ENCODE assay signal across 11 cellular contexts in genomic region chr2:28394997-28395333, GRCh38. TPM values are rescaled to one million over a fixed set of nuclear protein-coding genes. Genes with fewer than 3 reads are reported as not detected.
DNase-seq lines count a peak whose midpoint lies in the region; ATAC-seq and TF ChIP-seq lines count a peak whose summit lies in the region.
"Had no signal": no experiment of that assay in that cellular context is flagged by ENCODE, and none has a peak within 500 bp of the region (broad histone marks: within the 10 kb centered on the region; RNA-seq: fewer than 3 reads in every experiment).

No MANE protein-coding gene starts in this region.

- 2 to 8% (median 5%) methylated on average over 7 of the region's 7 CpGs for WGBS in heart left ventricle, 4 donors

- H3K27me3 ChIP-seq in heart left ventricle (no peaks in the 10 kb centered on the region), muscle layer of colon (ENCODE audit: control insufficient read depth in 1 of 2, insufficient read depth in 2 of 2, low read length in 2 of 2) (no peaks in the 10 kb centered on the region), vagina (no peaks in the 10 kb centered on the region)
- H3K27me3 ChIP-seq in effector memory CD4-positive, alpha-beta T cell (replicated peaks; ENCODE audit: control insufficient read depth, insufficient read depth, low read length, poor library complexity, severe bottlenecking): no peaks in the 10 kb centered on the region

- ATAC-seq in heart left ventricle (no peak), GM19467 (IDR thresholded peaks at IDR 0.05; ENCODE audit: unreplicated experiment) (no peak), GM18858 (IDR thresholded peaks at IDR 0.05; ENCODE audit: unreplicated experiment) (no peak), HG03097 (IDR thresholded peaks at IDR 0.05; ENCODE audit: low FRiP score, unreplicated experiment) (no peak)

- intact Hi-C loops in heart left ventricle (cut with DNase I) (loop anchor here (2.0 to 10.0 kb wide), 29 partner anchors 38 to 693 kb away; partner anchors contain the start of genes BABAM2 (in 3 of the 10), MRPL33 (in 3 of the 10) and RBKS (in 3 of the 10)), cardiac septum (cut with DNase I) (loop anchor here (5.0 kb wide), 4 partner anchors 57 to 658 kb away; partner anchors contain the start of gene MRPL33), vagina (cut with DNase I) (loop anchor here (5.0 kb wide), 4 partner anchors 228 to 688 kb away; no protein-coding TSS in a partner anchor)

- H3K36me3 ChIP-seq in heart left ventricle (peaks cover 0 to 21% (median 0%) of the 10 kb centered on the region in 9 donors), muscle layer of colon (ENCODE audit: insufficient read depth, low read length) (no peaks in the 10 kb centered on the region), vagina (peaks cover 0 to 24% of the 10 kb centered on the region in 2 donors)
- no peaks in the 10 kb centered on the region for H3K36me3 ChIP-seq in effector memory CD4-positive, alpha-beta T cell (ENCODE audit: control insufficient read depth, insufficient read depth, low read length)

- H3K4me3 ChIP-seq in heart left ventricle (peak overlapping the region; percentile 82 to 100 (median 96)), muscle layer of colon (ENCODE audit: low read depth in 1 of 2, low read length in 2 of 2) (peak overlapping the region; percentile 89 to 96), vagina (peak overlapping the region; percentile 89 to 93)
- H3K4me3 ChIP-seq in effector memory CD4-positive, alpha-beta T cell (ENCODE audit: insufficient read depth, low read depth, low read length, poor library complexity, severe bottlenecking): peak overlapping the region; percentile 99

- TF ChIP-seq CTCF in heart left ventricle (IDR thresholded peaks at IDR 0.05) (no peak), vagina (IDR thresholded peaks at IDR 0.05) (no peak)

- H3K9ac ChIP-seq in muscle layer of colon (ENCODE audit: low read length): peak overlapping the region; percentile 89

- TF ChIP-seq POLR2A in heart left ventricle (IDR thresholded peaks at IDR 0.05) (no peak), vagina (IDR thresholded peaks at IDR 0.05) (no peak)

- H3K9me3 ChIP-seq in heart left ventricle: no peaks in the 10 kb centered on the region
- no peaks in the 10 kb centered on the region for H3K9me3 ChIP-seq in effector memory CD4-positive, alpha-beta T cell (ENCODE audit: control insufficient read depth, low read length)
- no peaks in the 10 kb centered on the region for H3K9me3 ChIP-seq in muscle layer of colon (ENCODE audit: low read length)
- no peaks in the 10 kb centered on the region for H3K9me3 ChIP-seq in vagina

- H3K4me1 ChIP-seq in heart left ventricle: peaks cover 22 to 49% (median 38%) of the 10 kb centered on the region in 12 donors
- peaks cover 32% of the 10 kb centered on the region for H3K4me1 ChIP-seq in effector memory CD4-positive, alpha-beta T cell (ENCODE audit: control insufficient read depth, insufficient read depth, low read length, poor library complexity, severe bottlenecking)
- peaks cover 29% of the 10 kb centered on the region for H3K4me1 ChIP-seq in muscle layer of colon (ENCODE audit: insufficient read depth, low read length)
- H3K4me1 ChIP-seq in vagina: peaks cover 32% of the 10 kb centered on the region

- H3K27ac ChIP-seq in heart left ventricle (peak overlapping the region; percentile 94 to 100 (median 100)), muscle layer of colon (ENCODE audit: low read depth, low read length) (peak overlapping the region; percentile 99), vagina (peak overlapping the region; percentile 100)
- peak overlapping the region; percentile 52 for H3K27ac ChIP-seq in effector memory CD4-positive, alpha-beta T cell (ENCODE audit: insufficient read depth, low read length, poor library complexity, severe bottlenecking)

- no peak for DNase-seq in heart left ventricle
- no peak for DNase-seq in cardiac septum (ENCODE audit: low spot score)
- no peak for DNase-seq in effector memory CD4-positive, alpha-beta T cell
- DNase-seq in vagina (ENCODE audit: extremely low spot score in 2 of 2): no peak
- DNase-seq: activated CD4-positive, alpha-beta T cell treated with anti-CD3 and anti-CD28 coated beads, Interleukin-2, amount 50 U/mL, for 4 hours; CD4-positive, alpha-beta T cell; NCI-H774 had no signal

RNA-seq across cellular contexts. Expression of gene FOSL2, which starts 2.3 kb away (rescaled TPM):
- 100 to 1,000 TPM in 2 of 9 donors, 10 to 100 TPM in 7; 26.2 to 144 (median 50.2) TPM for total RNA-seq in heart left ventricle
- 10 to 100 TPM; 15.2 to 66.2 TPM for polyA plus RNA-seq in heart left ventricle
- total RNA-seq in cardiac septum: 65.4 TPM
- 213 TPM for total RNA-seq in vagina
